Comparison of ENCODE assay signal across 20 cellular contexts in genomic region chr2:221914334-221914733, GRCh38.
"Had no signal": no experiment of that assay in that cellular context is flagged by ENCODE, and none has a peak within 500 bp of the region (broad histone marks: within the 10 kb centered on the region; RNA-seq: fewer than 3 reads in every experiment).

No MANE protein-coding gene starts in this region.

- H3K4me1 Mint-ChIP-seq: naive B cell; stimulated activated memory B cell treated with anti-CD40 and anti-IgM and Interleukin-4, amounts not matched to agents 10 μg/mL and 1 μg/mL and 100 μg/mL, for 72 hours; T-helper 17 cell had no signal

- H3K27me3 ChIP-seq: adrenal gland, brain microvascular endothelial cell, esophagus muscularis mucosa, neutrophil, right atrium auricular region, spleen, tibial artery had no signal

- H3K27me3 Mint-ChIP-seq: stimulated activated memory B cell treated with anti-CD40 and anti-IgM and Interleukin-4, amounts not matched to agents 10 μg/mL and 1 μg/mL and 100 μg/mL, for 72 hours; T-helper 17 cell had no signal

- FAIRE-seq: TTC549 had no signal

- DNase-seq: activated CD4-positive, CD25-positive, alpha-beta regulatory T cell; activated naive CD4-positive, alpha-beta T cell treated with anti-CD3 and anti-CD28 coated beads, Interleukin-2, amount 50 U/mL, for 16 hours; adrenal gland; brain microvascular endothelial cell; foreskin melanocyte; heart right ventricle; islet precursor cell; left ventricle myocardium superior; midbrain; naive B cell; posterior cingulate gyrus; spleen; stimulated activated CD4-positive, alpha-beta T cell treated with anti-CD3 and anti-CD28 coated beads, Interleukin-1b, Interleukin-23, amount 100 ng/mL, for 48 hours; T-helper 17 cell; tibial artery had no signal

- H3K36me3 Mint-ChIP-seq: naive B cell; stimulated activated memory B cell treated with anti-CD40 and anti-IgM and Interleukin-4, amounts not matched to agents 10 μg/mL and 1 μg/mL and 100 μg/mL, for 72 hours had no signal

- H3K36me3 ChIP-seq: adrenal gland, brain microvascular endothelial cell, esophagus muscularis mucosa, heart right ventricle, neutrophil, right atrium auricular region, spleen, tibial artery had no signal

- H3K27ac ChIP-seq: adrenal gland, brain microvascular endothelial cell, esophagus muscularis mucosa, heart right ventricle, neutrophil, right atrium auricular region, spleen had no signal

- H3K4me3 Mint-ChIP-seq: naive B cell; stimulated activated memory B cell treated with anti-CD40 and anti-IgM and Interleukin-4, amounts not matched to agents 10 μg/mL and 1 μg/mL and 100 μg/mL, for 72 hours; T-helper 17 cell had no signal

- ATAC-seq: heart right ventricle; left ventricle myocardium superior; stimulated activated memory B cell treated with anti-CD40 and anti-IgM and Interleukin-4, amounts not matched to agents 10 μg/mL and 1 μg/mL and 100 μg/mL, for 72 hours; T-helper 17 cell had no signal

- H3K4me3 ChIP-seq: adrenal gland, esophagus muscularis mucosa, heart right ventricle, right atrium auricular region, spleen, tibial artery had no signal

- H3K27ac Mint-ChIP-seq: naive B cell; stimulated activated memory B cell treated with anti-CD40 and anti-IgM and Interleukin-4, amounts not matched to agents 10 μg/mL and 1 μg/mL and 100 μg/mL, for 72 hours; T-helper 17 cell had no signal

- H3K9me3 ChIP-seq: esophagus muscularis mucosa, heart right ventricle, neutrophil, right atrium auricular region, spleen, tibial artery had no signal

- H3K4me1 ChIP-seq: adrenal gland, esophagus muscularis mucosa, heart right ventricle, right atrium auricular region, spleen had no signal
